Comparison of ENCODE assay signal across 31 cellular contexts in genomic region chr11:73592640-73593039, GRCh38.
"Had no signal": no experiment of that assay in that cellular context is flagged by ENCODE, and none has a peak within 500 bp of the region (broad histone marks: within the 10 kb centered on the region; RNA-seq: fewer than 3 reads in every experiment).

No MANE protein-coding gene starts in this region.

- H3K9me3 ChIP-seq: MG63, Peyer's patch, SJCRH30 had no signal

- H3K27ac Mint-ChIP-seq: activated CD4-positive, alpha-beta memory T cell treated with anti-CD3 and anti-CD28 coated beads for 36 hours; activated CD4-positive, alpha-beta T cell treated with anti-CD3 and anti-CD28 coated beads, Interleukin-2, amount 10 ng/mL, durations not matched to agents 7 days and 5 days; activated naive CD4-positive, alpha-beta T cell treated with anti-CD3 and anti-CD28 coated beads for 36 hours; activated naive CD8-positive, alpha-beta T cell; activated T-helper 17 cell treated with anti-CD3 and anti-CD28 coated beads, Interleukin-2, amount 50 U/mL, for 72 hours; brain; T-helper 1 cell treated with Interleukin-12 subunit alpha and Interleukin-12 subunit beta and Interleukin-4 antibody, amounts not matched to agents 30 μg/mL and 1 μg/mL, for 36 hours had no signal

- ATAC-seq: activated T-cell treated with anti-CD3 and anti-CD28 coated beads, Interleukin-2, amount 50 U/mL, for 4 hours; activated T-helper 17 cell treated with anti-CD3 and anti-CD28 coated beads, Interleukin-2, amount 50 U/mL, for 72 hours; SK-N-SH treated with all-trans-retinoic acid at 6 μM for 48 hours had no signal

- H3K27me3 Mint-ChIP-seq: activated CD4-positive, alpha-beta memory T cell treated with anti-CD3 and anti-CD28 coated beads for 36 hours; activated CD4-positive, alpha-beta T cell treated with anti-CD3 and anti-CD28 coated beads, Interleukin-2, amount 10 ng/mL, durations not matched to agents 7 days and 5 days; activated naive CD8-positive, alpha-beta T cell; activated T-helper 17 cell treated with anti-CD3 and anti-CD28 coated beads, Interleukin-2, amount 50 U/mL, for 72 hours; central memory CD8-positive, alpha-beta T cell had no signal

- H3K4me3 Mint-ChIP-seq: activated CD4-positive, alpha-beta memory T cell treated with anti-CD3 and anti-CD28 coated beads for 36 hours; activated CD4-positive, alpha-beta T cell treated with anti-CD3 and anti-CD28 coated beads, Interleukin-2, amount 10 ng/mL, durations not matched to agents 7 days and 5 days; activated naive CD4-positive, alpha-beta T cell treated with anti-CD3 and anti-CD28 coated beads for 36 hours; activated naive CD8-positive, alpha-beta T cell; activated T-cell treated with anti-CD3 and anti-CD28 coated beads, Interleukin-2, amount 50 U/mL, for 4 hours; activated T-helper 17 cell treated with anti-CD3 and anti-CD28 coated beads, Interleukin-2, amount 50 U/mL, for 72 hours; central memory CD8-positive, alpha-beta T cell; T-helper 1 cell treated with Interleukin-12 subunit alpha and Interleukin-12 subunit beta and Interleukin-4 antibody, amounts not matched to agents 30 μg/mL and 1 μg/mL, for 36 hours had no signal

- DNase-seq: activated CD4-positive, alpha-beta memory T cell treated with anti-CD3 and anti-CD28 coated beads for 36 hours; activated CD4-positive, alpha-beta T cell treated with anti-CD3 and anti-CD28 coated beads, Interleukin-2, amount 10 ng/mL, durations not matched to agents 7 days and 5 days; activated CD4-positive, CD25-positive, alpha-beta regulatory T cell; activated CD8-positive, alpha-beta memory T cell treated with anti-CD3 and anti-CD28 coated beads for 24 hours; activated gamma-delta T cell; activated naive CD4-positive, alpha-beta T cell treated with anti-CD3 and anti-CD28 coated beads for 36 hours; activated T-cell treated with anti-CD3 and anti-CD28 coated beads, Interleukin-2, amount 50 U/mL, for 4 hours; amygdala; KG1; MG63; MV-4-11; NCI-H1105; NCI-H1436; NCI-H1694 treated with DMSO at 0.1 percent for 48 hours; NCI-H2029 treated with DMSO at 0.1 percent for 48 hours; NCI-H446; NCI-H524; OCI-M1; Peyer's patch; Right ventricle myocardium superior; SJCRH30; T-helper 9 cell had no signal

- H3K36me3 Mint-ChIP-seq: activated CD4-positive, alpha-beta memory T cell treated with anti-CD3 and anti-CD28 coated beads for 36 hours had no signal

- H3K36me3 ChIP-seq: MG63, Peyer's patch, SJCRH30 had no signal

- FAIRE-seq: astrocyte, TTC549 had no signal

- H3K4me3 ChIP-seq: MG63, Peyer's patch, SJCRH30 had no signal

- H3K27me3 ChIP-seq: MG63, Peyer's patch, SJCRH30 had no signal

- H3K27ac ChIP-seq: Peyer's patch, RWPE1, SJCRH30 had no signal
